In genomic region chr12:63036216-63036973, GRCh38 we compare ENCODE assay signal across 30 cellular contexts.
"Had no signal": no experiment of that assay in that cellular context is flagged by ENCODE, and none has a peak within 500 bp of the region (broad histone marks: within the 10 kb centered on the region; RNA-seq: fewer than 3 reads in every experiment).

No MANE protein-coding gene starts in this region.

- H3K36me3 Mint-ChIP-seq: activated CD4-positive, alpha-beta memory T cell treated with anti-CD3 and anti-CD28 coated beads for 36 hours; activated naive CD8-positive, alpha-beta T cell treated with anti-CD3 and anti-CD28 coated beads for 36 hours; immature natural killer cell; natural killer cell treated with Interleukin-12 subunit alpha and Interleukin-12 subunit beta and Interleukin-15 and Interleukin-18, amount 100 ng/mL, for 72 hours had no signal

- H3K36me3 ChIP-seq: adrenal gland, esophagus muscularis mucosa, heart left ventricle, left lung, lower lobe of right lung, spleen, tibial nerve, WERI-Rb-1 had no signal

- H3K9me3 Mint-ChIP-seq: activated CD4-positive, alpha-beta memory T cell treated with anti-CD3 and anti-CD28 coated beads for 36 hours; activated CD4-positive, alpha-beta T cell treated with anti-CD3 and anti-CD28 coated beads, Interleukin-2, amount 10 ng/mL, durations not matched to agents 24 days and 14 days; activated naive CD4-positive, alpha-beta T cell treated with anti-CD3 and anti-CD28 coated beads for 36 hours; activated T-helper 1 cell treated with anti-CD3 and anti-CD28 coated beads, Interleukin-12 subunit alpha, Interleukin-12 subunit beta, Interleukin-2, Interleukin-4 antibody, amounts not matched to agents 30 ng/mL and 10 ng/mL and 1 ng/mL, durations not matched to agents 14 hours and 24 hours and 36 hours had no signal

- H3K4me1 Mint-ChIP-seq: activated CD4-positive, alpha-beta T cell treated with anti-CD3 and anti-CD28 coated beads, Interleukin-2, amount 10 ng/mL, durations not matched to agents 24 days and 14 days; activated naive CD8-positive, alpha-beta T cell treated with anti-CD3 and anti-CD28 coated beads for 36 hours; immature natural killer cell had no signal

- H3K4me3 ChIP-seq: adrenal gland, body of pancreas, esophagus muscularis mucosa, heart left ventricle, left lung, lower lobe of right lung, spleen, tibial nerve had no signal

- H3K27me3 ChIP-seq: adrenal gland, body of pancreas, esophagus muscularis mucosa, heart left ventricle, left lung, spleen, tibial nerve had no signal

- ATAC-seq: body of pancreas; foreskin keratinocyte; heart left ventricle; left lung; lower lobe of right lung; natural killer cell treated with Interleukin-12 subunit alpha and Interleukin-12 subunit beta and Interleukin-15 and Interleukin-18, amount 100 ng/mL, for 72 hours; right cardiac atrium had no signal

- DNase-seq: activated CD4-positive, alpha-beta memory T cell treated with anti-CD3 and anti-CD28 coated beads for 36 hours; activated CD4-positive, alpha-beta T cell treated with anti-CD3 and anti-CD28 coated beads, Interleukin-2, amount 10 ng/mL, durations not matched to agents 24 days and 14 days; activated CD4-positive, CD25-positive, alpha-beta regulatory T cell treated with anti-CD3 and anti-CD28 coated beads, Interleukin-2, amount 50 U/mL, for 72 hours; activated CD8-positive, alpha-beta memory T cell treated with anti-CD3 and anti-CD28 coated beads, Interleukin-2, amount 50 U/mL, for 4 hours; activated effector memory CD4-positive, alpha-beta T cell treated with anti-CD3 and anti-CD28 coated beads, Interleukin-2, amount 50 U/mL, for 16 hours; activated naive CD4-positive, alpha-beta T cell treated with anti-CD3 and anti-CD28 coated beads for 36 hours; activated naive CD8-positive, alpha-beta T cell treated with anti-CD3 and anti-CD28 coated beads for 36 hours; activated T-cell treated with anti-CD3 and anti-CD28 coated beads, Interleukin-2, amount 50 U/mL, for 1 hour; adrenal gland; aorta; body of pancreas; dermis blood vessel endothelial cell; effector CD4-positive, alpha-beta T cell; foreskin keratinocyte; heart left ventricle; hypothalamus; immature natural killer cell; kidney; left lung; lower lobe of right lung; mesenchymal stem cell; posterior cingulate gyrus; right cardiac atrium; spleen; stimulated activated naive CD4-positive, alpha-beta T cell treated with Interleukin-2 at 50 U/mL for 16 hours; WERI-Rb-1 had no signal

- H3K27ac Mint-ChIP-seq: activated CD4-positive, alpha-beta memory T cell treated with anti-CD3 and anti-CD28 coated beads for 36 hours; activated CD4-positive, alpha-beta T cell treated with anti-CD3 and anti-CD28 coated beads, Interleukin-2, amount 10 ng/mL, durations not matched to agents 24 days and 14 days; activated naive CD4-positive, alpha-beta T cell treated with anti-CD3 and anti-CD28 coated beads for 36 hours; activated naive CD8-positive, alpha-beta T cell treated with anti-CD3 and anti-CD28 coated beads for 36 hours; activated T-helper 1 cell treated with anti-CD3 and anti-CD28 coated beads, Interleukin-12 subunit alpha, Interleukin-12 subunit beta, Interleukin-2, Interleukin-4 antibody, amounts not matched to agents 30 ng/mL and 10 ng/mL and 1 ng/mL, durations not matched to agents 14 hours and 24 hours and 36 hours; immature natural killer cell; natural killer cell treated with Interleukin-12 subunit alpha and Interleukin-12 subunit beta and Interleukin-15 and Interleukin-18, amount 100 ng/mL, for 72 hours had no signal

- H3K4me1 ChIP-seq: adrenal gland, body of pancreas, esophagus muscularis mucosa, foreskin keratinocyte, heart left ventricle, left lung, lower lobe of right lung, spleen, tibial nerve had no signal

- H3K27ac ChIP-seq: adrenal gland, body of pancreas, esophagus muscularis mucosa, foreskin keratinocyte, heart left ventricle, left lung, lower lobe of right lung, spleen, tibial nerve, WERI-Rb-1 had no signal

- H3K27me3 Mint-ChIP-seq: activated CD4-positive, alpha-beta memory T cell treated with anti-CD3 and anti-CD28 coated beads for 36 hours; activated CD4-positive, alpha-beta T cell treated with anti-CD3 and anti-CD28 coated beads, Interleukin-2, amount 10 ng/mL, durations not matched to agents 24 days and 14 days; natural killer cell treated with Interleukin-12 subunit alpha and Interleukin-12 subunit beta and Interleukin-15 and Interleukin-18, amount 100 ng/mL, for 72 hours had no signal

- H3K4me3 Mint-ChIP-seq: activated CD4-positive, alpha-beta memory T cell treated with anti-CD3 and anti-CD28 coated beads for 36 hours; activated CD4-positive, alpha-beta T cell treated with anti-CD3 and anti-CD28 coated beads, Interleukin-2, amount 10 ng/mL, durations not matched to agents 24 days and 14 days; activated naive CD4-positive, alpha-beta T cell treated with anti-CD3 and anti-CD28 coated beads for 36 hours; activated naive CD8-positive, alpha-beta T cell treated with anti-CD3 and anti-CD28 coated beads for 36 hours; activated T-helper 1 cell treated with anti-CD3 and anti-CD28 coated beads, Interleukin-12 subunit alpha, Interleukin-12 subunit beta, Interleukin-2, Interleukin-4 antibody, amounts not matched to agents 30 ng/mL and 10 ng/mL and 1 ng/mL, durations not matched to agents 14 hours and 24 hours and 36 hours; immature natural killer cell; natural killer cell treated with Interleukin-12 subunit alpha and Interleukin-12 subunit beta and Interleukin-15 and Interleukin-18, amount 100 ng/mL, for 72 hours had no signal

- H3K9me3 ChIP-seq: adrenal gland, body of pancreas, esophagus muscularis mucosa, left lung, lower lobe of right lung, spleen, tibial nerve had no signal
